In genomic region chr11:35009941-35010337, GRCh38 we compare ENCODE assay signal across 18 cellular contexts.
A peak's percentile ranks its signal among the peaks of the same experiment; 100 is the strongest.
DNase-seq lines count a peak whose midpoint lies in the region; ATAC-seq and TF ChIP-seq lines count a peak whose summit lies in the region.
"Had no signal": no experiment of that assay in that cellular context is flagged by ENCODE, and none has a peak within 500 bp of the region (broad histone marks: within the 10 kb centered on the region; RNA-seq: fewer than 3 reads in every experiment).

No MANE protein-coding gene starts in this region.

- H3K36me3 Mint-ChIP-seq in natural killer cell: no peaks in the 10 kb centered on the region
- H3K36me3 Mint-ChIP-seq: CD14-positive monocyte had no signal

- TF ChIP-seq POLR2A in stomach (IDR thresholded peaks at IDR 0.05): no peak

- H3K4me1 ChIP-seq in Panc1 (ENCODE audit: control insufficient read depth, insufficient read depth, low read length): peaks cover 81% of the 10 kb centered on the region
- H3K4me1 ChIP-seq in hepatocyte (ENCODE audit: insufficient read depth): peaks cover 9% of the 10 kb centered on the region
- H3K4me1 ChIP-seq in stomach: peaks cover 12 to 66% (median 38%) of the 10 kb centered on the region in 4 donors

- DNase-seq in LHCN-M2 (ENCODE audit: low read depth) (peak; percentile 93), Panc1 (ENCODE audit: low read depth, low spot score) (no peak), hepatocyte (ENCODE audit: low spot score) (no peak), stomach (no peak), natural killer cell (no peak), GOT3 (lab: John Stamatoyannopoulos, UW) (no peak), NCI-H1694 (lab: John Stamatoyannopoulos, UW) (no peak)
- DNase-seq: DND-41; effector memory CD8-positive, alpha-beta T cell; left cardiac atrium; NCI-H1694 treated with DMSO at 0.1 percent for 48 hours; NCI-H446 treated with DMSO at 0.1 percent for 48 hours; T-helper 9 cell had no signal

- H3K27me3 ChIP-seq in Panc1 (ENCODE audit: control insufficient read depth, insufficient read depth, low read length) (no peaks in the 10 kb centered on the region), hepatocyte (no peaks in the 10 kb centered on the region), stomach (no peaks in the 10 kb centered on the region)
- H3K27me3 ChIP-seq: adrenal gland had no signal

- TF ChIP-seq CTCF in Panc1 (IDR thresholded peaks at IDR 0.05) (no peak), hepatocyte (IDR thresholded peaks at IDR 0.05; ENCODE audit: poor library complexity) (no peak), stomach (IDR thresholded peaks at IDR 0.05) (no peak), natural killer cell (IDR thresholded peaks at IDR 0.05) (no peak)

- POLR2A ChIA-PET in Panc1 (lab: Charles Lee): interaction anchor here (0.9 to 2.3 kb wide), 10 partner anchors 10 to 132 kb away, joined by 3 to 18 read pairs (median 4); partner anchors contain the start of gene CD44

- H3K9me3 ChIP-seq in Panc1 (ENCODE audit: control insufficient read depth, insufficient read depth, low read depth, low read length) (no peaks in the 10 kb centered on the region), hepatocyte (ENCODE audit: low read depth) (no peaks in the 10 kb centered on the region), stomach (no peaks in the 10 kb centered on the region)
- H3K9me3 ChIP-seq: adrenal gland had no signal

- no peak overlapping the region for H2AFZ ChIP-seq in hepatocyte

- H3K4me2 ChIP-seq in hepatocyte: peak overlapping the region; percentile 62

- H3K36me3 ChIP-seq in Panc1 (ENCODE audit: control insufficient read depth, insufficient read depth, low read length): no peaks in the 10 kb centered on the region
- no peaks in the 10 kb centered on the region for H3K36me3 ChIP-seq in hepatocyte (replicated peaks; ENCODE audit: insufficient read depth, low read depth)
- no peaks in the 10 kb centered on the region for H3K36me3 ChIP-seq in stomach
- H3K36me3 ChIP-seq: adrenal gland had no signal

- H3K4me1 Mint-ChIP-seq in natural killer cell: peaks cover 22 to 23% of the 10 kb centered on the region in 2 donors

- CTCF ChIA-PET in Panc1 (lab: Charles Lee): interaction anchor here (0.5 to 0.7 kb wide), 3 partner anchors 33 to 1309 kb away, joined by 3 read pairs; no protein-coding TSS in a partner anchor

- no TSS peak for BruUV-seq in Panc1 (replicated peaks; lab: Mats Ljungman, UMichigan)

- no peaks in the 10 kb centered on the region for H3K27me3 Mint-ChIP-seq in natural killer cell (ENCODE audit: low read depth in 2 of 2)
- H3K27me3 Mint-ChIP-seq: central memory CD8-positive, alpha-beta T cell; effector memory CD8-positive, alpha-beta T cell had no signal

- H3K27ac Mint-ChIP-seq in natural killer cell: no peak overlapping the region

- H4K20me1 ChIP-seq in hepatocyte (ENCODE audit: insufficient read depth, poor library complexity, severe bottlenecking): no peaks in the 10 kb centered on the region

- no peak overlapping the region for H3K4me3 Mint-ChIP-seq in natural killer cell
- H3K4me3 Mint-ChIP-seq: activated T-helper 1 cell treated with anti-CD3 and anti-CD28 coated beads, Interleukin-12 subunit alpha, Interleukin-12 subunit beta, Interleukin-2, Interleukin-4 antibody, amounts not matched to agents 30 ng/mL and 10 ng/mL and 1 ng/mL, durations not matched to agents 14 hours and 24 hours and 36 hours; CD14-positive monocyte; central memory CD8-positive, alpha-beta T cell; effector memory CD8-positive, alpha-beta T cell had no signal

- in situ Hi-C loops in Panc1 (cut with HindIII; ENCODE audit: low pct_unique_long_range_greater_than_20kb, low sequenced_read_pairs): no loop called here

- no peak for TF ChIP-seq EP300 in stomach (IDR thresholded peaks at IDR 0.05)

- no peaks in the 10 kb centered on the region for H3K79me2 ChIP-seq in hepatocyte

- no peaks in the 10 kb centered on the region for H3K9me2 ChIP-seq in hepatocyte (replicated peaks; ENCODE audit: insufficient read depth)

- H3K4me3 ChIP-seq in Panc1 (ENCODE audit: low read depth in 2 of 2, low read length in 2 of 2) (peak overlapping the region in 1 of 2 experiments; percentile 2; a peak in 2 of 4 replicates), hepatocyte (no peak overlapping the region), stomach (no peak overlapping the region)
- H3K4me3 ChIP-seq: adrenal gland had no signal

- ATAC-seq in Panc1: peak; percentile 85
- ATAC-seq in natural killer cell: no peak
- no peak for ATAC-seq in HG02870 (IDR thresholded peaks at IDR 0.05; ENCODE audit: unreplicated experiment)
- ATAC-seq: effector memory CD8-positive, alpha-beta T cell had no signal

- no peaks in the 10 kb centered on the region for H3K9me3 Mint-ChIP-seq in natural killer cell
- H3K9me3 Mint-ChIP-seq: activated T-helper 1 cell treated with anti-CD3 and anti-CD28 coated beads, Interleukin-12 subunit alpha, Interleukin-12 subunit beta, Interleukin-2, Interleukin-4 antibody, amounts not matched to agents 30 ng/mL and 10 ng/mL and 1 ng/mL, durations not matched to agents 14 hours and 24 hours and 36 hours; CD14-positive monocyte; central memory CD8-positive, alpha-beta T cell; effector memory CD8-positive, alpha-beta T cell had no signal

- H3K27ac ChIP-seq in Panc1 (ENCODE audit: low read length) (peak overlapping the region; percentile 100), hepatocyte (peak overlapping the region; percentile 54), stomach (peak overlapping the region in 3 of 5 donors; percentile 13 to 64 (median 62))
- H3K27ac ChIP-seq: adrenal gland had no signal

- WGBS in hepatocyte (ENCODE audit: low lambda C conversion rate, missing lambda C conversion rate): 41% methylated on average over 3 of the region's 3 CpGs
- 17 to 66% (median 28%) methylated on average over 3 of the region's 3 CpGs for WGBS in stomach, 5 donors

- intact Hi-C loops in Panc1 (cut with micrococcal nuclease; ENCODE audit: unreplicated experiment): loop anchor here (5.0 kb wide), 2 partner anchors 72 to 132 kb away; no protein-coding TSS in a partner anchor
- intact Hi-C loops in stomach (cut with DNase I; ENCODE audit: low total_unique reads): no loop called here
- intact Hi-C loops in natural killer cell (cut with micrococcal nuclease): no loop called here
